ENCODE assay signal across 8 cellular contexts in genomic region chr22:20697481-20698113, GRCh38.
DNase-seq lines count a peak whose midpoint lies in the region; FAIRE-seq and TF ChIP-seq lines count a peak whose summit lies in the region.
"Not testable (repeated sequence)": the region's sequence is repeated elsewhere in the genome, so short reads cannot be mapped to it uniquely, and the experiment has no call there.

No MANE protein-coding gene starts in this region.

- H3K36me3 ChIP-seq in fibroblast of lung (ENCODE audit: control insufficient read depth, insufficient read depth, low read length); mesendoderm (ENCODE audit: control insufficient read depth, insufficient read depth, low read length): not testable (repeated sequence)

- not testable (repeated sequence) for H3K56ac ChIP-seq in mesendoderm (ENCODE audit: low read length)

- H4K5ac ChIP-seq in mesendoderm (ENCODE audit: low read length), result not testable (repeated sequence)

- H4K20me1 ChIP-seq in fibroblast of lung (ENCODE audit: control insufficient read depth, extremely low read depth, insufficient read depth, low read length), result not testable (repeated sequence)

- H3K9me3 ChIP-seq in fibroblast of lung (ENCODE audit: control insufficient read depth, insufficient read depth, low read depth, low read length), result not testable (repeated sequence)

- not testable (repeated sequence) for H3K27me3 Mint-ChIP-seq in activated naive CD4-positive, alpha-beta T cell treated with anti-CD3 and anti-CD28 coated beads for 36 hours (ENCODE audit: low read depth)

- H3K4me3 Mint-ChIP-seq in activated naive CD4-positive, alpha-beta T cell treated with anti-CD3 and anti-CD28 coated beads for 36 hours, result not testable (repeated sequence)

- intact Hi-C loops in activated naive CD4-positive, alpha-beta T cell treated with anti-CD3 and anti-CD28 coated beads for 36 hours (cut with micrococcal nuclease), result loop anchor here (1.0 kb wide), 1 partner anchor 91 kb away; no protein-coding TSS in a partner anchor

- not testable (repeated sequence) for H4K8ac ChIP-seq in mesendoderm (ENCODE audit: low read depth, low read length)

- peak; percentile 47 to 57 for TF ChIP-seq CTCF in fibroblast of lung (conservative IDR thresholded peaks at IDR 0.05 in 1 of 2, IDR thresholded peaks at IDR 0.05 in 1 of 2; ENCODE audit: low read depth in 1 of 2, low read length in 2 of 2)

- not testable (repeated sequence) for FAIRE-seq in GM19239 (lab: Jason Lieb, UNC)

- H3K4ac ChIP-seq in mesendoderm (ENCODE audit: low read depth, low read length), result not testable (repeated sequence)

- not testable (repeated sequence) for H3K27ac ChIP-seq in fibroblast of lung (ENCODE audit: insufficient read depth, low read length); mesendoderm (ENCODE audit: low read depth, low read length)

- not testable (repeated sequence) for H2BK120ac ChIP-seq in mesendoderm (ENCODE audit: low read depth, low read length)

- H3K4me1 ChIP-seq in fibroblast of lung (ENCODE audit: control insufficient read depth, extremely low read depth, insufficient read depth, low read length); mesendoderm (ENCODE audit: control insufficient read depth, low read depth, low read length): not testable (repeated sequence)

- H3K4me1 Mint-ChIP-seq in activated naive CD4-positive, alpha-beta T cell treated with anti-CD3 and anti-CD28 coated beads for 36 hours (ENCODE audit: low read depth), result not testable (repeated sequence)

- peak; percentile 62 to 73 for DNase-seq in AML-193 (lab: John Stamatoyannopoulos, UW)
- DNase-seq in GM19239 (ENCODE audit: insufficient read length, low spot score), result peak; percentile 36
- DNase-seq in NCI-H2081 (lab: John Stamatoyannopoulos, UW), result peak; percentile 20 to 41
- DNase-seq in T-helper 1 cell, result peak; percentile 68 to 82 (median 73)
- DNase-seq in activated naive CD4-positive, alpha-beta T cell treated with anti-CD3 and anti-CD28 coated beads for 36 hours, result peak; percentile 49
- DNase-seq in fibroblast of lung (ENCODE audit: low read depth in 2 of 2), result peak; percentile 72 to 77
- DNase-seq in mesendoderm, result peak; percentile 80
- DNase-seq in stimulated activated CD4-positive, alpha-beta T cell treated with anti-CD3 and anti-CD28 coated beads, Interleukin-1b, Interleukin-23, amount 100 ng/mL, for 24 hours (ENCODE audit: low read depth in 4 of 4, low spot score in 1 of 4), result peak in 3 of 4 experiments; percentile 32 to 57 (median 53)

- H2AK5ac ChIP-seq in mesendoderm (ENCODE audit: low read length), result not testable (repeated sequence)

- not testable (repeated sequence) for H3K36me3 Mint-ChIP-seq in activated naive CD4-positive, alpha-beta T cell treated with anti-CD3 and anti-CD28 coated beads for 36 hours (ENCODE audit: low read depth)

- not testable (repeated sequence) for H3K27me3 ChIP-seq in fibroblast of lung (ENCODE audit: control insufficient read depth, insufficient read depth, low read length); mesendoderm (ENCODE audit: insufficient read depth, low read length, poor library complexity)

- not testable (repeated sequence) for H3K4me2 ChIP-seq in fibroblast of lung (ENCODE audit: extremely low read depth, insufficient read depth, low read length); mesendoderm (ENCODE audit: low read length)

- not testable (repeated sequence) for H3K27ac Mint-ChIP-seq in activated naive CD4-positive, alpha-beta T cell treated with anti-CD3 and anti-CD28 coated beads for 36 hours

- CTCF ChIA-PET in activated naive CD4-positive, alpha-beta T cell treated with anti-CD3 and anti-CD28 coated beads for 36 hours (lab: Charles Lee), result not testable (repeated sequence)

- not testable (repeated sequence) for H2BK5ac ChIP-seq in mesendoderm (ENCODE audit: low read length)

- no CpG with 5 or more reads among the region's 17 CpGs for WGBS in mesendoderm (ENCODE audit: extremely low coverage, insufficient coverage, low lambda C conversion rate)

- not testable (repeated sequence) for H3K9me3 Mint-ChIP-seq in activated naive CD4-positive, alpha-beta T cell treated with anti-CD3 and anti-CD28 coated beads for 36 hours

- not testable (repeated sequence) for H3K9ac ChIP-seq in fibroblast of lung (ENCODE audit: insufficient read depth, low read length); mesendoderm (ENCODE audit: low read length)

- not testable (repeated sequence) for H3K79me2 ChIP-seq in fibroblast of lung (ENCODE audit: control insufficient read depth, insufficient read depth, low read length); mesendoderm (ENCODE audit: control insufficient read depth, insufficient read depth, low read length)

- not testable (repeated sequence) for H3K4me3 ChIP-seq in fibroblast of lung (replicated peaks in 1 of 4; ENCODE audit: control extremely low read depth in 1 of 4, insufficient read depth in 1 of 4, low read depth in 3 of 4, low read length in 4 of 4); mesendoderm (ENCODE audit: low read length)

- H3K79me1 ChIP-seq in mesendoderm (ENCODE audit: low read length), result not testable (repeated sequence)

- H3K18ac ChIP-seq in mesendoderm (ENCODE audit: low read length), result not testable (repeated sequence)

- H2BK15ac ChIP-seq in mesendoderm (replicated peaks; ENCODE audit: low read depth), result not testable (repeated sequence)

- not testable (repeated sequence) for H2AFZ ChIP-seq in fibroblast of lung (ENCODE audit: low read length)

- H3K23ac ChIP-seq in mesendoderm (ENCODE audit: low read length), result not testable (repeated sequence)
